Comparison of ENCODE assay signal across 16 cellular contexts in the genomic region with DNA sequence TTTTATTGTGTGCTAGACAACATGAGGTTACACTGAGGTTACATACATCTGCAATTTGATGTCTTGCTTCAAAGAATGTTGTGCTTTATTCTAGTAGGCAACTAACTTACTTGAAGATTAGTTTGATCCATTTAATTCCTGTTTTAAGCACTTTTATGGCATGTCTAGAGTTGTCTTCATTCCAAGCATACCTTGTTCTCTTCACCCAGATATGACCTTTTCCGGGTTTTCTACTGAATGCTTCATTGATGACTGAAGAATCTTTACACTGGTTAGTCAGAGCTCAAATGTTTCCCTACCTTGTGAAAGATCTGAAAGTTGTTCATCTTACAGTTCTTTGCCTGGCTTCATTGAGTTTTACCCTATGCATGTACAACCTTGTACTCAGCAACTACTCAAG.
DNase-seq lines count a peak whose midpoint lies in the region; ATAC-seq, FAIRE-seq and TF ChIP-seq lines count a peak whose summit lies in the region.
"Had no signal": no experiment of that assay in that cellular context is flagged by ENCODE, and none has a peak within 500 bp of the region (broad histone marks: within the 10 kb centered on the region; RNA-seq: fewer than 3 reads in every experiment).

No MANE protein-coding gene starts in this region.

- H3K9ac ChIP-seq in HepG2 (ENCODE audit: insufficient read depth, low read depth, low read length): no peak overlapping the region
- H3K9ac ChIP-seq in adipocyte (ENCODE audit: low read length): no peak overlapping the region

- no peak for TF ChIP-seq EP300 in HepG2 (IDR thresholded peaks at IDR 0.05; ENCODE audit: low read depth in 2 of 2, low read length in 2 of 2)
- TF ChIP-seq EP300 in HepG2 (CRISPR knock-in tag; IDR thresholded peaks at IDR 0.05; ENCODE audit: borderline replicate concordance): no peak

- POLR2A ChIA-PET in HepG2 (lab: Yijun Ruan, JAX): no interaction called here

- no peak for TF ChIP-seq CTCF in HepG2 (CRISPR knock-in tag; IDR thresholded peaks at IDR 0.05)
- TF ChIP-seq CTCF in right lobe of liver (IDR thresholded peaks at IDR 0.05): no peak
- TF ChIP-seq CTCF in foreskin fibroblast (IDR thresholded peaks at IDR 0.05; ENCODE audit: low read depth, low read length): no peak

- H3K36me3 ChIP-seq in HepG2 (replicated peaks in 1 of 2; ENCODE audit: control insufficient read depth in 1 of 2, insufficient read depth in 2 of 2, low read length in 2 of 2) (no peaks in the 10 kb centered on the region), right lobe of liver (no peaks in the 10 kb centered on the region), adipocyte (ENCODE audit: control insufficient read depth, insufficient read depth, low read length, severe bottlenecking) (no peaks in the 10 kb centered on the region)
- H3K36me3 ChIP-seq: ovary, SJCRH30 had no signal

- no peaks in the 10 kb centered on the region for H4K20me1 ChIP-seq in HepG2 (ENCODE audit: insufficient read depth, low read length)

- H3K27ac ChIP-seq in HepG2 (ENCODE audit: extremely low read length, insufficient read depth, low read length): no peak overlapping the region
- no peak overlapping the region for H3K27ac ChIP-seq in right lobe of liver
- H3K27ac ChIP-seq: 22Rv1, ovary, SJCRH30 had no signal

- ATAC-seq in HepG2 (peak; percentile 63), right lobe of liver (no peak), HG03521 (IDR thresholded peaks at IDR 0.05; ENCODE audit: unreplicated experiment) (no peak), GM21515 (IDR thresholded peaks at IDR 0.05; ENCODE audit: unreplicated experiment) (no peak), GM18520 (IDR thresholded peaks at IDR 0.05; ENCODE audit: unreplicated experiment) (no peak)

- intact Hi-C loops in HepG2 (cut with micrococcal nuclease; ENCODE audit: unreplicated experiment): no loop called here
- intact Hi-C loops in right lobe of liver (cut with DNase I): no loop called here
- intact Hi-C loops in posterior vena cava (cut with DNase I): no loop called here

- H3K4me2 ChIP-seq in HepG2 (ENCODE audit: low read depth, low read length): no peak overlapping the region

- H2AFZ ChIP-seq in HepG2 (ENCODE audit: low read length): no peak overlapping the region

- CTCF ChIA-PET in HepG2 (lab: Yijun Ruan, JAX; ENCODE audit: low intra/inter-chr PET ratio, low total read pairs): no interaction called here

- in situ Hi-C loops in HepG2 (cut with HindIII; ENCODE audit: extremely low pct_ligation_motif_present, low pct_unique_long_range_greater_than_20kb): no loop called here

- FAIRE-seq in HepG2 (lab: Jason Lieb, UNC): no peak

- TF ChIP-seq POLR2A in HepG2 (IDR thresholded peaks at IDR 0.05; ENCODE audit: insufficient read depth in 1 of 2, low read depth in 2 of 2, low read length in 2 of 2): no peak
- TF ChIP-seq POLR2A in right lobe of liver (IDR thresholded peaks at IDR 0.05): no peak

- WGBS in HepG2 (ENCODE audit: low lambda C conversion rate): 0% methylated on average over 1 of the region's 1 CpG
- WGBS in right lobe of liver (ENCODE audit: insufficient coverage, low coverage, low lambda C conversion rate, missing lambda C conversion rate): 67% methylated on average over 1 of the region's 1 CpG

- no TSS peak for BruUV-seq in HepG2 (replicated peaks; lab: Mats Ljungman, UMichigan)

- no peak for TF ChIP-seq RAD21 in HepG2 (CRISPR knock-in tag; IDR thresholded peaks at IDR 0.05)

- H3K4me1 ChIP-seq in HepG2 (ENCODE audit: insufficient read depth, low read length) (peaks cover 32% of the 10 kb centered on the region), right lobe of liver (no peaks in the 10 kb centered on the region), adipocyte (ENCODE audit: control insufficient read depth, insufficient read depth, low read length) (no peaks in the 10 kb centered on the region)

- H3K27me3 ChIP-seq in HepG2 (ENCODE audit: control insufficient read depth in 1 of 2, insufficient read depth in 2 of 2, low read length in 2 of 2): no peaks in the 10 kb centered on the region
- no peaks in the 10 kb centered on the region for H3K27me3 ChIP-seq in right lobe of liver
- H3K27me3 ChIP-seq in adipocyte (replicated peaks; ENCODE audit: control insufficient read depth, insufficient read depth, low read length): no peaks in the 10 kb centered on the region
- H3K27me3 ChIP-seq: ovary, SJCRH30 had no signal

- DNase-seq in HepG2 (ENCODE audit: low spot score) (peak; percentile 71), right lobe of liver (no peak), adipocyte (ENCODE audit: low read depth) (peak; percentile 63), foreskin fibroblast (peak; percentile 69 to 82), posterior vena cava (ENCODE audit: low spot score) (no peak)
- DNase-seq: activated CD4-positive, CD25-positive, alpha-beta regulatory T cell; GF-D8; Karpas-422; NCI-H510A; ovary; stimulated activated CD4-positive, alpha-beta T cell treated with anti-CD3 and anti-CD28 coated beads, Interleukin-4, amount 100 ng/mL, for 4 hours had no signal

- H3K79me2 ChIP-seq in HepG2 (ENCODE audit: insufficient read depth, low read length): no peaks in the 10 kb centered on the region

- no peak overlapping the region for H3K4me3 ChIP-seq in HepG2 (replicated peaks in 1 of 3; ENCODE audit: insufficient read depth in 1 of 3, low read depth in 2 of 3, low read length in 3 of 3)
- H3K4me3 ChIP-seq in right lobe of liver: no peak overlapping the region
- H3K4me3 ChIP-seq in adipocyte (ENCODE audit: low read length): no peak overlapping the region
- H3K4me3 ChIP-seq in foreskin fibroblast (ENCODE audit: low read depth in 1 of 2, low read length in 2 of 2): no peak overlapping the region
- H3K4me3 ChIP-seq: ovary, SJCRH30 had no signal

- H3K9me3 ChIP-seq in HepG2 (ENCODE audit: low read length) (no peaks in the 10 kb centered on the region), right lobe of liver (no peaks in the 10 kb centered on the region), adipocyte (ENCODE audit: control insufficient read depth, low read length) (no peaks in the 10 kb centered on the region)
- H3K9me3 ChIP-seq: ovary, SJCRH30 had no signal

TF ChIP-seq in HepG2, 621 proteins besides CTCF, POLR2A, EP300 and RAD21:
- TF ChIP-seq TEAD3 (CRISPR knock-in tag; optimal IDR thresholded peaks at IDR 0.05; ENCODE audit: borderline replicate concordance): peak; percentile 62
- TF ChIP-seq AGO1 (IDR thresholded peaks at IDR 0.05; ENCODE audit: low read depth, low read length, poor library complexity, severe bottlenecking): no peak
- TF ChIP-seq RARA (CRISPR knock-in tag; IDR thresholded peaks at IDR 0.05): peak; percentile 64

Comparison
In these comparisons a context has a peak if more than half of its experiments do, and no peak if none do; other contexts are left out.
1. DNase-seq: peak in HepG2 (single experiment), adipocyte (single experiment) and foreskin fibroblast (2 of 2); none in right lobe of liver (0 of 3) and posterior vena cava (single experiment).